ENCODE assay signal across 1 cellular context in genomic region chr4:43776371-43776770, GRCh38.
TF ChIP-seq lines count a peak whose summit lies in the region.

No MANE protein-coding gene starts in this region.

TF ChIP-seq in SK-N-SH, 30 proteins besides CTCF, POLR2A, EP300 and RAD21 (continued from another document):
- TF ChIP-seq RFX5 (IDR thresholded peaks at IDR 0.05; ENCODE audit: low read length) = no peak
- TF ChIP-seq CHD2 (IDR thresholded peaks at IDR 0.05; ENCODE audit: low read length, partially characterized antibody) = no peak
- TF ChIP-seq, protein P1, sequence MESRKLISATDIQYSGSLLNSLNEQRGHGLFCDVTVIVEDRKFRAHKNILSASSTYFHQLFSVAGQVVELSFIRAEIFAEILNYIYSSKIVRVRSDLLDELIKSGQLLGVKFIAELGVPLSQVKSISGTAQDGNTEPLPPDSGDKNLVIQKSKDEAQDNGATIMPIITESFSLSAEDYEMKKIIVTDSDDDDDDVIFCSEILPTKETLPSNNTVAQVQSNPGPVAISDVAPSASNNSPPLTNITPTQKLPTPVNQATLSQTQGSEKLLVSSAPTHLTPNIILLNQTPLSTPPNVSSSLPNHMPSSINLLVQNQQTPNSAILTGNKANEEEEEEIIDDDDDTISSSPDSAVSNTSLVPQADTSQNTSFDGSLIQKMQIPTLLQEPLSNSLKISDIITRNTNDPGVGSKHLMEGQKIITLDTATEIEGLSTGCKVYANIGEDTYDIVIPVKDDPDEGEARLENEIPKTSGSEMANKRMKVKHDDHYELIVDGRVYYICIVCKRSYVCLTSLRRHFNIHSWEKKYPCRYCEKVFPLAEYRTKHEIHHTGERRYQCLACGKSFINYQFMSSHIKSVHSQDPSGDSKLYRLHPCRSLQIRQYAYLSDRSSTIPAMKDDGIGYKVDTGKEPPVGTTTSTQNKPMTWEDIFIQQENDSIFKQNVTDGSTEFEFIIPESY (IDR thresholded peaks at IDR 0.05; ENCODE audit: borderline replicate concordance, low read depth) = no peak
- no peak for TF ChIP-seq RXRA (IDR thresholded peaks at IDR 0.05; ENCODE audit: borderline replicate concordance, low read depth)
- TF ChIP-seq, protein P2, sequence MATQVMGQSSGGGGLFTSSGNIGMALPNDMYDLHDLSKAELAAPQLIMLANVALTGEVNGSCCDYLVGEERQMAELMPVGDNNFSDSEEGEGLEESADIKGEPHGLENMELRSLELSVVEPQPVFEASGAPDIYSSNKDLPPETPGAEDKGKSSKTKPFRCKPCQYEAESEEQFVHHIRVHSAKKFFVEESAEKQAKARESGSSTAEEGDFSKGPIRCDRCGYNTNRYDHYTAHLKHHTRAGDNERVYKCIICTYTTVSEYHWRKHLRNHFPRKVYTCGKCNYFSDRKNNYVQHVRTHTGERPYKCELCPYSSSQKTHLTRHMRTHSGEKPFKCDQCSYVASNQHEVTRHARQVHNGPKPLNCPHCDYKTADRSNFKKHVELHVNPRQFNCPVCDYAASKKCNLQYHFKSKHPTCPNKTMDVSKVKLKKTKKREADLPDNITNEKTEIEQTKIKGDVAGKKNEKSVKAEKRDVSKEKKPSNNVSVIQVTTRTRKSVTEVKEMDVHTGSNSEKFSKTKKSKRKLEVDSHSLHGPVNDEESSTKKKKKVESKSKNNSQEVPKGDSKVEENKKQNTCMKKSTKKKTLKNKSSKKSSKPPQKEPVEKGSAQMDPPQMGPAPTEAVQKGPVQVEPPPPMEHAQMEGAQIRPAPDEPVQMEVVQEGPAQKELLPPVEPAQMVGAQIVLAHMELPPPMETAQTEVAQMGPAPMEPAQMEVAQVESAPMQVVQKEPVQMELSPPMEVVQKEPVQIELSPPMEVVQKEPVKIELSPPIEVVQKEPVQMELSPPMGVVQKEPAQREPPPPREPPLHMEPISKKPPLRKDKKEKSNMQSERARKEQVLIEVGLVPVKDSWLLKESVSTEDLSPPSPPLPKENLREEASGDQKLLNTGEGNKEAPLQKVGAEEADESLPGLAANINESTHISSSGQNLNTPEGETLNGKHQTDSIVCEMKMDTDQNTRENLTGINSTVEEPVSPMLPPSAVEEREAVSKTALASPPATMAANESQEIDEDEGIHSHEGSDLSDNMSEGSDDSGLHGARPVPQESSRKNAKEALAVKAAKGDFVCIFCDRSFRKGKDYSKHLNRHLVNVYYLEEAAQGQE (IDR thresholded peaks at IDR 0.05; ENCODE audit: low read depth, low read length) = no peak
- no peak for TF ChIP-seq GATA2 (CRISPR knock-in tag; IDR thresholded peaks at IDR 0.05)
